ENCODE assay signal across 17 cellular contexts in the genomic region with DNA sequence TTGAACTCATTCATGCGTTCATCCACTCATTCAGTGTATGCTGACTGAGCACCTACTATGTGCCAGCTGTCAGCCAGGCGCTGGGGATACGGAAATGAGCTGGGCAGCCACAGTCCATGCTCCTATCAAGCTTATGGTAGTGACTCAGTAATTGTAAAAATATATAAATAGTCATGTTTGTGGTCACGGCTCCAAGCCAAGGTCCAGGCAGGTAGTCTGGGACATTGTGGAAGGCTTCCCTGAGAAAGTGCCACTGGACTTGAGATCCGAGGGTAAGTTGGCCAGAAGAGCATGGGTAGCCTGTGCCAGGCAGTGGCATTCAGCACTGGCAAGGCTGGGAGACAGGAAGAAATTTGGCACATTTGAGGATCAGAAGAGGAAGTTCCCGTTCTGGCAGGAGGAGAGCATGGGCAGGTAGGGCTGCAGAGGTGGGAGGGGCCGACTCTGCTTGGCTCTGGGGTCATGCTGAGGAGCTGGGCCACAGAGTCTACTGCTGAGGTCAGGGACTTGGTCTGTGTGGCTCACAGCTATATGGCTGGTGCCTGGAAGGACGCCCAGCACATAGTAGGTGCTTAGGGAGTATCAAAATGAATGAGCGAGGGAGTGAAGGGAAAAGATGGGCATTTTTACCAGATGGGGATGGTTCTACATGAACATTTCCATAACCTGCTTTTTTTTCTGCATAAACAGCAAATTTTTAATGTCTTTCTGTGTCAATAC. TPM values are rescaled to one million over a fixed set of nuclear protein-coding genes. Genes with fewer than 3 reads are reported as not detected.
A peak's percentile ranks its signal among the peaks of the same experiment; 100 is the strongest.
DNase-seq lines count a peak whose midpoint lies in the region; ATAC-seq, FAIRE-seq and TF ChIP-seq lines count a peak whose summit lies in the region.
"Had no signal": no experiment of that assay in that cellular context is flagged by ENCODE, and none has a peak within 500 bp of the region (broad histone marks: within the 10 kb centered on the region; RNA-seq: fewer than 3 reads in every experiment).

No MANE protein-coding gene starts in this region.

- peaks cover 38% of the 10 kb centered on the region for H4K20me1 ChIP-seq in HepG2 (ENCODE audit: insufficient read depth, low read length)

- FAIRE-seq in HepG2 (lab: Jason Lieb, UNC), result no peak
- no peak for FAIRE-seq in D721Med (lab: Jason Lieb, UNC)
- FAIRE-seq: G401.6 had no signal

- no peak overlapping the region for H3K4me2 ChIP-seq in HepG2 (ENCODE audit: low read depth, low read length)

- no peak overlapping the region for H3K9ac ChIP-seq in HepG2 (ENCODE audit: insufficient read depth, low read depth, low read length)

- POLR2A ChIA-PET in HepG2 (lab: Yijun Ruan, JAX), result interaction anchor here (8.6 kb wide), 1 partner anchor 9 kb away, joined by 87 read pairs; no protein-coding TSS in a partner anchor

- peaks cover 74% of the 10 kb centered on the region for H3K79me2 ChIP-seq in HepG2 (ENCODE audit: insufficient read depth, low read length)

- no peak overlapping the region for H2AFZ ChIP-seq in HepG2 (ENCODE audit: low read length)

- TF ChIP-seq EP300 in HepG2 (IDR thresholded peaks at IDR 0.05; ENCODE audit: low read depth in 2 of 2, low read length in 2 of 2) (no peak), HepG2 (CRISPR knock-in tag; IDR thresholded peaks at IDR 0.05; ENCODE audit: borderline replicate concordance) (no peak), stomach (IDR thresholded peaks at IDR 0.05) (no peak)

- 98% methylated on average over 9 of the region's 9 CpGs for WGBS in HepG2 (ENCODE audit: low lambda C conversion rate)
- WGBS in stomach, 5 donors, result 35 to 48% (median 40%) methylated on average over 9 of the region's 9 CpGs

- intact Hi-C loops in HepG2 (cut with micrococcal nuclease; ENCODE audit: unreplicated experiment), result no loop called here
- intact Hi-C loops in stomach (cut with DNase I; ENCODE audit: low total_unique reads), result no loop called here

- CTCF ChIA-PET in HepG2 (lab: Yijun Ruan, JAX; ENCODE audit: low intra/inter-chr PET ratio, low total read pairs), result no interaction called here

- H3K4me3 ChIP-seq in LNCaP clone FGC (ENCODE audit: low read depth, low read length), result peak overlapping the region; percentile 47
- H3K4me3 ChIP-seq in brain microvascular endothelial cell (ENCODE audit: low read depth, low read length), result no peak overlapping the region
- no peak overlapping the region for H3K4me3 ChIP-seq in HepG2 (replicated peaks in 1 of 3; ENCODE audit: insufficient read depth in 1 of 3, low read depth in 2 of 3, low read length in 3 of 3)
- no peak overlapping the region for H3K4me3 ChIP-seq in stomach
- H3K4me3 ChIP-seq: heart left ventricle, ovary had no signal

- peak; percentile 99 for DNase-seq in LNCaP clone FGC (ENCODE audit: low read depth)
- DNase-seq in brain microvascular endothelial cell, result peak; percentile 19
- DNase-seq in HepG2 (ENCODE audit: low spot score), result no peak
- peak; percentile 89 for DNase-seq in stomach
- DNase-seq in COLO829 (ENCODE audit: low spot score), result no peak
- no peak for DNase-seq in D721Med (ENCODE audit: insufficient read length, low spot score)
- DNase-seq: activated T-cell treated with anti-CD3 and anti-CD28 coated beads for 4 hours, amniotic stem cell, endodermal cell, NCI-H1436, NCI-H748 treated with DMSO at 0.1 percent for 48 hours had no signal

- no peaks in the 10 kb centered on the region for H3K9me3 ChIP-seq in HepG2 (ENCODE audit: low read length)
- H3K9me3 ChIP-seq in stomach, result no peaks in the 10 kb centered on the region
- H3K9me3 ChIP-seq: heart left ventricle, ovary had no signal

- H3K4me1 ChIP-seq in HepG2 (ENCODE audit: insufficient read depth, low read length) (peaks cover 83% of the 10 kb centered on the region), stomach (peaks cover 48 to 100% (median 93%) of the 10 kb centered on the region in 4 donors)

- ATAC-seq in HepG2 (no peak), GM19467 (IDR thresholded peaks at IDR 0.05; ENCODE audit: unreplicated experiment) (no peak), GM19023 (IDR thresholded peaks at IDR 0.05; ENCODE audit: unreplicated experiment) (no peak)
- ATAC-seq: heart left ventricle had no signal

- TF ChIP-seq POLR2A in HepG2 (IDR thresholded peaks at IDR 0.05; ENCODE audit: insufficient read depth in 1 of 2, low read depth in 2 of 2, low read length in 2 of 2) (no peak), stomach (IDR thresholded peaks at IDR 0.05) (no peak)

- H3K36me3 ChIP-seq in brain microvascular endothelial cell (replicated peaks) (no peaks in the 10 kb centered on the region), HepG2 (replicated peaks in 1 of 2; ENCODE audit: control insufficient read depth in 1 of 2, insufficient read depth in 2 of 2, low read length in 2 of 2) (peaks cover 15 to 36% of the 10 kb centered on the region in 2 experiments; a peak in 4 of 5 replicates), stomach (peaks cover 5 to 8% (median 7%) of the 10 kb centered on the region in 4 donors)
- H3K36me3 ChIP-seq: heart left ventricle, ovary had no signal

- H3K27me3 ChIP-seq in brain microvascular endothelial cell (replicated peaks) (no peaks in the 10 kb centered on the region), HepG2 (ENCODE audit: control insufficient read depth in 1 of 2, insufficient read depth in 2 of 2, low read length in 2 of 2) (no peaks in the 10 kb centered on the region), stomach (no peaks in the 10 kb centered on the region)
- H3K27me3 ChIP-seq: heart left ventricle, ovary had no signal

- no TSS peak for BruUV-seq in HepG2 (replicated peaks; lab: Mats Ljungman, UMichigan)

- TF ChIP-seq RAD21 in HepG2 (CRISPR knock-in tag; IDR thresholded peaks at IDR 0.05), result no peak

- H3K27ac ChIP-seq in brain microvascular endothelial cell, result no peak overlapping the region
- H3K27ac ChIP-seq in HepG2 (ENCODE audit: extremely low read length, insufficient read depth, low read length), result no peak overlapping the region
- peak overlapping the region; percentile 75 to 94 (median 78) for H3K27ac ChIP-seq in stomach
- H3K27ac ChIP-seq: heart left ventricle, ovary had no signal

- in situ Hi-C loops in brain microvascular endothelial cell (cut with HindIII; ENCODE audit: low pct_ligation_motif_present, low sequenced_read_pairs) (no loop called here), HepG2 (cut with HindIII; ENCODE audit: extremely low pct_ligation_motif_present, low pct_unique_long_range_greater_than_20kb) (no loop called here)

- no peak for TF ChIP-seq CTCF in LNCaP clone FGC (IDR thresholded peaks at IDR 0.05; ENCODE audit: control insufficient read depth, extremely low read depth, insufficient read depth)
- no peak for TF ChIP-seq CTCF in brain microvascular endothelial cell (IDR thresholded peaks at IDR 0.05; ENCODE audit: low read depth, low read length, missing control alignments)
- TF ChIP-seq CTCF in HepG2 (CRISPR knock-in tag; IDR thresholded peaks at IDR 0.05), result no peak
- no peak for TF ChIP-seq CTCF in stomach (IDR thresholded peaks at IDR 0.05)
- no peak for TF ChIP-seq CTCF in D721Med (IDR thresholded peaks at IDR 0.05; ENCODE audit: insufficient read depth, missing control alignments)

TF ChIP-seq in HepG2, 621 proteins besides CTCF, POLR2A, EP300 and RAD21 (continues in another document):
- TF ChIP-seq MAFK (conservative IDR thresholded peaks at IDR 0.05 in 1 of 2, IDR thresholded peaks at IDR 0.05 in 1 of 2; ENCODE audit: low read length in 2 of 2), result peak; percentile 19 to 33; a peak in 1 of 4 replicates
- TF ChIP-seq, protein P1, sequence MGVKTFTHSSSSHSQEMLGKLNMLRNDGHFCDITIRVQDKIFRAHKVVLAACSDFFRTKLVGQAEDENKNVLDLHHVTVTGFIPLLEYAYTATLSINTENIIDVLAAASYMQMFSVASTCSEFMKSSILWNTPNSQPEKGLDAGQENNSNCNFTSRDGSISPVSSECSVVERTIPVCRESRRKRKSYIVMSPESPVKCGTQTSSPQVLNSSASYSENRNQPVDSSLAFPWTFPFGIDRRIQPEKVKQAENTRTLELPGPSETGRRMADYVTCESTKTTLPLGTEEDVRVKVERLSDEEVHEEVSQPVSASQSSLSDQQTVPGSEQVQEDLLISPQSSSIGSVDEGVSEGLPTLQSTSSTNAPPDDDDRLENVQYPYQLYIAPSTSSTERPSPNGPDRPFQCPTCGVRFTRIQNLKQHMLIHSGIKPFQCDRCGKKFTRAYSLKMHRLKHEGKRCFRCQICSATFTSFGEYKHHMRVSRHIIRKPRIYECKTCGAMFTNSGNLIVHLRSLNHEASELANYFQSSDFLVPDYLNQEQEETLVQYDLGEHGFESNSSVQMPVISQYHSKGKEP (CRISPR knock-in tag; IDR thresholded peaks at IDR 0.05), result no peak
- no peak for TF ChIP-seq ZNF557 (CRISPR knock-in tag; IDR thresholded peaks at IDR 0.05)
- peak; percentile 85 for TF ChIP-seq ZKSCAN1 (IDR thresholded peaks at IDR 0.05; ENCODE audit: low read length)

RNA-seq across cellular contexts. Expression of a gene that starts 6.9 kb away (rescaled TPM):
- total RNA-seq in HepG2 (2016; rRNA removed; fragmentation: Illumina TruSeq; extraction: Trizol) (47.3 and 55.9 TPM in 2 replicates), stomach (100 to 1,000 TPM in 4 of 5 donors, 10 to 100 TPM in 1; 63.0 to 282 (median 114) TPM)
- 6.1 and 8.9 TPM in 2 replicates for total RNA-seq in HepG2 (2016; cell fraction: cytosol; rRNA removed; fragmentation: Illumina TruSeq; extraction: Trizol; ENCODE audit: low read depth)
- total RNA-seq in HepG2 (2016; cell fraction: insoluble cytoplasmic fraction; rRNA removed; fragmentation: Illumina TruSeq; extraction: Trizol), result 38.1 and 54.3 TPM in 2 replicates
- 30.4 and 36.7 TPM in 2 replicates for total RNA-seq in HepG2 (2016; cell fraction: membrane; rRNA removed; fragmentation: Illumina TruSeq; extraction: Trizol)
- 76.8 and 90.3 TPM in 2 replicates for total RNA-seq in HepG2 (2016; cell fraction: nucleus; rRNA removed; fragmentation: Illumina TruSeq; extraction: Trizol)
- polyA plus RNA-seq in HepG2 (2011; rRNA removed) (167 and 213 TPM in 2 replicates), stomach (10 to 100 TPM; 11.3 to 53.3 (median 30.4) TPM)
- polyA plus RNA-seq in HepG2 (2011; cell fraction: cytosol; rRNA removed), result 119 and 128 TPM in 2 replicates
- polyA plus RNA-seq in HepG2 (2011; cell fraction: nucleus; rRNA removed), result 229 and 238 TPM in 2 replicates
- polyA plus RNA-seq in HepG2 (2012), result 125 and 182 TPM in 2 replicates
- polyA plus RNA-seq in HepG2 (2016; cell fraction: cytosol; fragmentation: Illumina TruSeq; extraction: Trizol; ENCODE audit: low read depth), result 5.7 and 6.0 TPM in 2 replicates
- 37.1 and 51.8 TPM in 2 replicates for polyA plus RNA-seq in HepG2 (2016; cell fraction: insoluble cytoplasmic fraction; fragmentation: Illumina TruSeq; extraction: Trizol; ENCODE audit: low read depth)
- polyA plus RNA-seq in HepG2 (2016; cell fraction: membrane; fragmentation: Illumina TruSeq; extraction: Trizol; ENCODE audit: low read depth), result 13.5 and 17.9 TPM in 2 replicates
- polyA plus RNA-seq in HepG2 (2016; cell fraction: nucleus; fragmentation: Illumina TruSeq; extraction: Trizol; ENCODE audit: insufficient read depth, low read depth), result 139 and 140 TPM in 2 replicates
- 212 and 690 TPM in 2 replicates for polyA minus RNA-seq in HepG2 (2011; rRNA and poly(A)+ RNA removed; ENCODE audit: low replicate concordance)
- polyA minus RNA-seq in HepG2 (2011; cell fraction: cytosol; rRNA and poly(A)+ RNA removed), result 137 and 178 TPM in 2 replicates
- polyA minus RNA-seq in HepG2 (2011; cell fraction: nucleus; rRNA and poly(A)+ RNA removed), result 83.0 and 106 TPM in 2 replicates
- polyA plus RNA-seq: CD14-positive monocyte had no signal

Comparison
In these comparisons a context has a peak if more than half of its experiments do, and no peak if none do; other contexts are left out.
1. DNase-seq: peak in LNCaP clone FGC (single experiment), brain microvascular endothelial cell (single experiment) and stomach (single experiment); none in HepG2 (single experiment), COLO829 (single experiment) and D721Med (single experiment).
2. H3K27ac ChIP-seq: peak in stomach (5 of 5); none in brain microvascular endothelial cell (single experiment) and HepG2 (single experiment).